In the genomic region with DNA sequence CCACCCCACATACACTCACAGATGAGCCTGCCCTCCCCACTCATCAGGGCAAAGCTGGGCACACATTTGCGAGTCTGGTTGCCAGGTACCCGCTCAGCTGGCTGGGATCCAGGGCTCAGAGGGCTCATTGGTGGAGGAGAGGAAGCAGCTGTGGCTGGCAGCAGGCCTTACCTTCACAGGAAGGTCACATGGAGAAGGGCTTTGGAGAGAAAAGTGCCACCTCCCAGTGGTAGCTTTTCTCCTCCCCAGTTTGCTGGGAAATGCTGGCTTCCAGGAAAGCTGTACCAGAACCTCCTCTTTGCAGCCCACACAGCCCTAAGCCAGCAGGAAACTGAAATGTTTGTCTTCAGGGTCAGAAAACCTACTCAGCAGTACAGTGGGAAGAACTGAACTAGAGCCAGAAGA, we compare ENCODE assay signal across 8 cellular contexts. TPM values are rescaled to one million over a fixed set of nuclear protein-coding genes. Genes with fewer than 3 reads are reported as not detected.
A peak's percentile ranks its signal among the peaks of the same experiment; 100 is the strongest.
DNase-seq lines count a peak whose midpoint lies in the region; ATAC-seq, FAIRE-seq and TF ChIP-seq lines count a peak whose summit lies in the region.

No MANE protein-coding gene starts in this region.

- ATAC-seq in HG02870 (IDR thresholded peaks at IDR 0.05; ENCODE audit: unreplicated experiment) (no peak), HG03025 (IDR thresholded peaks at IDR 0.05; ENCODE audit: low FRiP score, unreplicated experiment) (no peak), HG03378 (IDR thresholded peaks at IDR 0.05; ENCODE audit: unreplicated experiment) (no peak)

- H3K9me3 ChIP-seq in neutrophil = no peaks in the 10 kb centered on the region

- in situ Hi-C loops in astrocyte of the spinal cord (cut with HindIII; ENCODE audit: low sequenced_read_pairs) = no loop called here

- peaks cover 47% of the 10 kb centered on the region for H3K36me3 ChIP-seq in neutrophil

- H3K27ac ChIP-seq in neutrophil = peak overlapping the region; percentile 7

- no peak for TF ChIP-seq POLR2A in GM12892 (IDR thresholded peaks at IDR 0.05; ENCODE audit: low read depth, low read length)

- no peaks in the 10 kb centered on the region for H3K27me3 ChIP-seq in neutrophil

- DNase-seq in DMS153 treated with DMSO at 0.1 percent for 48 hours (lab: John Stamatoyannopoulos, UW; ENCODE audit: unreplicated experiment) (peak; percentile 91), NCI-H146 treated with DMSO at 0.1 percent for 48 hours (lab: John Stamatoyannopoulos, UW; ENCODE audit: unreplicated experiment) (peak; percentile 36), astrocyte of the spinal cord (ENCODE audit: low read depth, low spot score) (peak; percentile 23), GM12892 (ENCODE audit: insufficient read length) (no peak)

- H3K4me1 ChIP-seq in neutrophil (ENCODE audit: control insufficient read depth in 1 of 2, insufficient read depth in 1 of 2, low read depth in 1 of 2, low read length in 1 of 2) = peaks cover 0 to 5% of the 10 kb centered on the region in 2 experiments

- FAIRE-seq in GM12892 (lab: Jason Lieb, UNC) = no peak

- no peak for TF ChIP-seq CTCF in astrocyte of the spinal cord (IDR thresholded peaks at IDR 0.05; ENCODE audit: low read depth, low read length)
- no peak for TF ChIP-seq CTCF in neutrophil (IDR thresholded peaks at IDR 0.05)

- H3K4me3 ChIP-seq in astrocyte of the spinal cord (ENCODE audit: low read depth, low read length) (no peak overlapping the region), neutrophil (ENCODE audit: low read depth in 1 of 2, low read length in 1 of 2) (no peak overlapping the region)

RNA-seq across cellular contexts. Expression of a gene that starts 55.6 kb away (rescaled TPM):
- 265 TPM for polyA plus RNA-seq in GM12892 (2012; ENCODE audit: missing spikeins)
